In the genomic region with DNA sequence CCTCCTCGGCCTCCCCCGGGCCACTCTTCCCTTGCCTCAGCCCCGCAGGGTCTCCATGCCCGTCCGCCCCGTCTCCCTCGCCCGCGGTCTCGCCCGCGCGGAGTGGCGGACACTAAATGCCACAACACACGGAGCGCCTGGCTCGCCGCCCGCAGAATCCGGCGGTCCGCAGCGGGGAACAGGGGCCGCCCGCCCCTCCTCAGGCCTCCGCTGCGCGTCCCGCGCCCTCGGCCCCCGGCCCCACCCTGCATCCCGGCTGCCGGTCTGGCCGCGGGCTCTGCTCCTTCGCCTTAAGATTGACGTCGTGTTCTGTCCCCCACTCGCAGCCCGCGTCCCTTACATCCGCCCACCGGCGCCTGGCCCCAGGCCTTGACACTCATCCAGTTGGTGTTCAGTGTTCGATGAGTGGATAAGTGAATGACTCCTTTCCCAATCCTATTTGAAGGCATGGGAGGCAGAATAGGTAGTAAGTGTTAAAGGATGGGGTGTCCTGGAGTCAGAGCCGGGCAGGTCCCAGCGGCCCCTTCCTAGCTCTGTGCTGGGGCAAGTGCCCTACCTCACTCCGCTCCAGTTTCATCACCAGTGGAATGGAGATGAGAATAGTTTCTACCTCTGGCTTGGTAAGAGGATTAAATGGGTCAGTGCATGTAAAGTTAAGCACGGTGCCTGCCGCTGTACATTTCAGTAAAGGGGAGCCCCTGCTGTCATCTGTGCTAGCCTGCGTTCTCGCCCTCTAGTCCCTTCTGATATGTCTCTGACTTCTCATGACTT, we compare ENCODE assay signal across 8 cellular contexts. TPM values are rescaled to one million over a fixed set of nuclear protein-coding genes. Genes with fewer than 3 reads are reported as not detected.
DNase-seq lines count a peak whose midpoint lies in the region; ATAC-seq and TF ChIP-seq lines count a peak whose summit lies in the region.

No MANE protein-coding gene starts in this region.

- peak overlapping the region; percentile 91 for H3K4me3 ChIP-seq in AG09309 (ENCODE audit: control insufficient read depth, low read depth, low read length)

- ATAC-seq in GM18868 (IDR thresholded peaks at IDR 0.05; ENCODE audit: unreplicated experiment) (peak; percentile 15), HG03135 (IDR thresholded peaks at IDR 0.05; ENCODE audit: unreplicated experiment) (peak; percentile 27), SK-N-SH treated with all-trans-retinoic acid at 6 μM for 48 hours (peak; percentile 41)

- TF ChIP-seq CTCF in AG09309 (IDR thresholded peaks at IDR 0.05; ENCODE audit: control insufficient read depth, insufficient read depth, low read depth, low read length, missing control alignments), result no peak

- DNase-seq in AG09309 (ENCODE audit: low read depth) (no peak), cerebellum (ENCODE audit: low spot score) (peak; percentile 41), kidney tubule cell (ENCODE audit: low spot score) (peak; percentile 60), mesenteric fat pad (ENCODE audit: low spot score) (no peak)
- DNase-seq in stimulated activated CD4-positive, alpha-beta T cell treated with anti-CD3 and anti-CD28 coated beads, Interleukin-2, amount 100 ng/mL, for 48 hours, result peak; percentile 18 to 34

TF ChIP-seq in SK-N-SH treated with all-trans-retinoic acid at 6 μM for 48 hours, 23 proteins besides CTCF, POLR2A, EP300 and RAD21:
- no peak for TF ChIP-seq ISL1 (CRISPR knock-in tag; IDR thresholded peaks at IDR 0.05)
- TF ChIP-seq ZNF8 (CRISPR knock-in tag; IDR thresholded peaks at IDR 0.05), result no peak
- TF ChIP-seq PATZ1 (CRISPR knock-in tag; IDR thresholded peaks at IDR 0.05; ENCODE audit: borderline replicate concordance), result no peak
- TF ChIP-seq BACH2 (CRISPR knock-in tag; IDR thresholded peaks at IDR 0.05; ENCODE audit: borderline replicate concordance), result no peak
- TF ChIP-seq ZFP30 (CRISPR knock-in tag; IDR thresholded peaks at IDR 0.05), result no peak
- TF ChIP-seq GLIS3 (CRISPR knock-in tag; IDR thresholded peaks at IDR 0.05), result no peak
- no peak for TF ChIP-seq ESRRG (CRISPR knock-in tag; IDR thresholded peaks at IDR 0.05)
- TF ChIP-seq ZC3H10 (CRISPR knock-in tag; IDR thresholded peaks at IDR 0.05), result no peak
- no peak for TF ChIP-seq TOX (CRISPR knock-in tag; IDR thresholded peaks at IDR 0.05; ENCODE audit: borderline replicate concordance)
- no peak for TF ChIP-seq SNAI2 (CRISPR knock-in tag; IDR thresholded peaks at IDR 0.05)
- TF ChIP-seq PPARA (CRISPR knock-in tag; IDR thresholded peaks at IDR 0.05; ENCODE audit: borderline replicate concordance), result no peak
TF ChIP-seq in SK-N-SH treated with all-trans-retinoic acid at 6 μM for 48 hours: peak in this region for 0.

RNA-seq across cellular contexts. Expression of gene TECPR2, which starts 0.6 kb away (rescaled TPM):
- total RNA-seq in cerebellum, result 12.8 TPM
- total RNA-seq in mesenteric fat pad, result 29.5 TPM

RNA-seq across cellular contexts. Expression of gene CINP, which starts 0.7 kb away (rescaled TPM):
- total RNA-seq in cerebellum (21.3 TPM), mesenteric fat pad (34.1 TPM)

RNA-seq across cellular contexts. Expression of gene ZNF839, which starts 43.8 kb away (rescaled TPM):
- total RNA-seq in cerebellum (13.2 TPM), mesenteric fat pad (7.4 TPM)

RNA-seq across cellular contexts. Expression of gene MOK, which starts 58.4 kb away (rescaled TPM):
- 31.2 TPM for total RNA-seq in cerebellum
- total RNA-seq in mesenteric fat pad, result 13.9 TPM

Comparison
In these comparisons a context has a peak if more than half of its experiments do, and no peak if none do; other contexts are left out.
1. DNase-seq: peak in cerebellum (single experiment), kidney tubule cell (single experiment) and stimulated activated CD4-positive, alpha-beta T cell treated with anti-CD3 and anti-CD28 coated beads, Interleukin-2, amount 100 ng/mL, for 48 hours (2 of 2); none in AG09309 (single experiment) and mesenteric fat pad (single experiment).
2. Peak in every context shown above with its lines, with median percentiles within 50 percentile points of each other: ATAC-seq.